In genomic region chr6:22300287-22300998, GRCh38 we compare ENCODE assay signal across 21 cellular contexts. TPM values are rescaled to one million over a fixed set of nuclear protein-coding genes. Genes with fewer than 3 reads are reported as not detected.
DNase-seq lines count a peak whose midpoint lies in the region; ATAC-seq and TF ChIP-seq lines count a peak whose summit lies in the region.
"Had no signal": no experiment of that assay in that cellular context is flagged by ENCODE, and none has a peak within 500 bp of the region (broad histone marks: within the 10 kb centered on the region; RNA-seq: fewer than 3 reads in every experiment).

No MANE protein-coding gene starts in this region.

- no peaks in the 10 kb centered on the region for H3K36me3 Mint-ChIP-seq in immature natural killer cell

- H3K4me2 ChIP-seq in Loucy (ENCODE audit: low read depth, low read length, poor library complexity, severe bottlenecking) (no peak overlapping the region), GM23248 (ENCODE audit: unreplicated experiment) (no peak overlapping the region)

- H3K27ac Mint-ChIP-seq in immature natural killer cell: no peak overlapping the region

- peaks cover 0 to 28% (median 4%) of the 10 kb centered on the region in 6 donors for H3K9me3 Mint-ChIP-seq in immature natural killer cell

- H3K36me3 ChIP-seq in Loucy (ENCODE audit: insufficient read depth, low read length): no peaks in the 10 kb centered on the region
- no peaks in the 10 kb centered on the region for H3K36me3 ChIP-seq in SK-N-MC (ENCODE audit: insufficient read depth, low read length)
- no peaks in the 10 kb centered on the region for H3K36me3 ChIP-seq in GM23248 (ENCODE audit: low read depth)

- no peaks in the 10 kb centered on the region for H3K4me1 Mint-ChIP-seq in immature natural killer cell

- H3K9ac ChIP-seq in Loucy (ENCODE audit: low read depth, low read length, poor library complexity, severe bottlenecking): no peak overlapping the region
- no peak overlapping the region for H3K9ac ChIP-seq in SK-N-MC (ENCODE audit: insufficient read length)
- no peak overlapping the region for H3K9ac ChIP-seq in GM23248

- no peaks in the 10 kb centered on the region for H3K9me2 ChIP-seq in Loucy (replicated peaks; ENCODE audit: low read depth, low read length)
- H3K9me2 ChIP-seq in GM23248 (ENCODE audit: insufficient read depth): no peaks in the 10 kb centered on the region

- peak overlapping the region; percentile 51 for H2AFZ ChIP-seq in Loucy (ENCODE audit: low read length)
- no peak overlapping the region for H2AFZ ChIP-seq in GM23248

- H3K27me3 Mint-ChIP-seq in immature natural killer cell (ENCODE audit: low read depth in 3 of 3): no peaks in the 10 kb centered on the region

- H3K4me3 ChIP-seq in Loucy (ENCODE audit: low read length, poor library complexity, severe bottlenecking): no peak overlapping the region
- no peak overlapping the region for H3K4me3 ChIP-seq in SK-N-MC
- H3K4me3 ChIP-seq in GM23248: no peak overlapping the region

- H3F3A ChIP-seq in Loucy (ENCODE audit: low read depth): no peaks in the 10 kb centered on the region
- no peaks in the 10 kb centered on the region for H3F3A ChIP-seq in GM23248 (ENCODE audit: insufficient read depth)

- in situ Hi-C loops in GM23248 (cut with MboI): no loop called here

- TF ChIP-seq CTCF in Loucy (conservative IDR thresholded peaks at IDR 0.05; ENCODE audit: low read length): no peak

- H3K79me2 ChIP-seq in Loucy (ENCODE audit: insufficient read depth, low read length) (no peaks in the 10 kb centered on the region), GM23248 (ENCODE audit: insufficient read depth) (no peaks in the 10 kb centered on the region)

- H4K20me1 ChIP-seq in Loucy (ENCODE audit: insufficient read depth, low read length, poor library complexity, severe bottlenecking): no peaks in the 10 kb centered on the region
- no peaks in the 10 kb centered on the region for H4K20me1 ChIP-seq in GM23248 (ENCODE audit: insufficient read depth)

- DNase-seq in EH (ENCODE audit: low read depth): peak; percentile 15
- DNase-seq in SK-N-MC (ENCODE audit: low read depth, low spot score): no peak
- peak; percentile 31 for DNase-seq in iris pigment epithelial cell (ENCODE audit: low read depth)
- no peak for DNase-seq in activated CD4-positive, alpha-beta T cell treated with anti-CD3 and anti-CD28 coated beads, Interleukin-2, amount 50 U/mL, for 48 hours
- DNase-seq in immature natural killer cell: no peak
- DNase-seq in GM23248: no peak
- DNase-seq: C1 segment of cervical spinal cord, Caco-2, DMS53, HCEC 1CT, KG1, NCI-H1105, NCI-H1694 treated with DMSO at 0.1 percent for 48 hours, NCI-H510A, RPMI8226, SIG-M5, T-helper 2 cell had no signal

- WGBS in GM23248 (ENCODE audit: low coverage in 1 of 2, low lambda C conversion rate in 2 of 2, missing lambda C conversion rate in 2 of 2), 2 experiments: 57 to 65% methylated on average over 4 of the region's 4 CpGs

- H3K27me3 ChIP-seq in Loucy (ENCODE audit: insufficient read depth, low read length, poor library complexity, severe bottlenecking) (no peaks in the 10 kb centered on the region), GM23248 (replicated peaks; ENCODE audit: insufficient read depth) (no peaks in the 10 kb centered on the region)

- H3K27ac ChIP-seq in SK-N-MC: peak overlapping the region; percentile 38; the same call in 1 of the 2 replicates
- no peak overlapping the region for H3K27ac ChIP-seq in GM23248

- H3K4me1 ChIP-seq in Loucy (ENCODE audit: insufficient read depth, low read length, poor library complexity, severe bottlenecking) (peaks cover 12% of the 10 kb centered on the region), GM23248 (ENCODE audit: insufficient read depth) (no peaks in the 10 kb centered on the region)
- H3K4me1 ChIP-seq: Caco-2 had no signal

- H3K9me3 ChIP-seq in Loucy (ENCODE audit: insufficient read depth, low read depth, low read length) (no peaks in the 10 kb centered on the region), SK-N-MC (ENCODE audit: low read depth, low read length) (no peaks in the 10 kb centered on the region), GM23248 (ENCODE audit: low read depth) (no peaks in the 10 kb centered on the region)
- H3K9me3 ChIP-seq: Caco-2 had no signal

- ATAC-seq in HG03354 (IDR thresholded peaks at IDR 0.05; ENCODE audit: poor library complexity, severe bottlenecking, unreplicated experiment): no peak

- H3K4me3 Mint-ChIP-seq in immature natural killer cell: no peak overlapping the region

RNA-seq across cellular contexts. Expression of gene PRL, which starts 3.6 kb away (rescaled TPM):
- not detected for polyA plus RNA-seq in immature natural killer cell
- not detected in 2 replicates for total RNA-seq in GM23248 (2014; rRNA removed; shearing (Covaris generic))
- 0.65 and 1.2 TPM in 2 replicates for polyA plus RNA-seq in GM23248 (2016; fragmentation: Nextera tagmentation; extraction: Ambion mirVana)
- total RNA-seq: A673, Caco-2, MCF 10A had no signal

Comparison
In these comparisons a context has a peak if more than half of its experiments do, and no peak if none do; other contexts are left out.
1. DNase-seq: peak in EH (single experiment) and iris pigment epithelial cell (single experiment); none in SK-N-MC (single experiment), activated CD4-positive, alpha-beta T cell treated with anti-CD3 and anti-CD28 coated beads, Interleukin-2, amount 50 U/mL, for 48 hours (0 of 2), immature natural killer cell (0 of 3) and GM23248 (single experiment).